In the genomic region with DNA sequence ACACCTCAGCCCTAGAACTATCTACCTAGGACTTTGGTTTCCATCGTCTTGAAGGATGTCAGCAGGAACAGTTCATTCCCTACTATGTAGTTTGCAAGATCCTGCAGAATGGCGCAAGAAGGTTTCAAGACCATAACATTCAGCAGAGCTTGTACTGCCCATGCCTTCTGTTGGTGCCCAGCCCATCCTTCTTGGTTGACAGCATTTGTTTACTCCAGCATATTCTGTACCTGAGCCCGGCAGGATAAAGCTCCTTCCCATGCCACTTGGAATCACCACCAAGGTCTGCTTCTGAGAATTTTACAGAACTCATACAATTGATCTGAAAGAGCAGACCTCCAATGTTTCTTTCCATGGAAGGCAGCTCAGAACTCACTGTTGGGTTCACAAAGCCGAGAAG, we compare ENCODE assay signal across 10 cellular contexts.
DNase-seq lines count a peak whose midpoint lies in the region; ATAC-seq and TF ChIP-seq lines count a peak whose summit lies in the region.
"Had no signal": no experiment of that assay in that cellular context is flagged by ENCODE, and none has a peak within 500 bp of the region (broad histone marks: within the 10 kb centered on the region; RNA-seq: fewer than 3 reads in every experiment).

No MANE protein-coding gene starts in this region.

- H3K4me1 Mint-ChIP-seq in CD4-positive, alpha-beta memory T cell, result peaks cover 61 to 98% (median 76%) of the 10 kb centered on the region in 4 donors
- H3K4me1 Mint-ChIP-seq in natural killer cell treated with Interleukin-12 subunit alpha and Interleukin-12 subunit beta and Interleukin-15 and Interleukin-18, amount 100 ng/mL, for 72 hours (ENCODE audit: low read depth in 2 of 2), result peaks cover 84 to 85% of the 10 kb centered on the region in 2 donors

- TF ChIP-seq CTCF in AG04449 (IDR thresholded peaks at IDR 0.05; ENCODE audit: insufficient read depth, low read length, missing control alignments) (no peak), ascending aorta (IDR thresholded peaks at IDR 0.05) (no peak)

- H3K27ac ChIP-seq in CD4-positive, alpha-beta memory T cell (ENCODE audit: low read depth, low read length), result peak overlapping the region; percentile 87
- peak overlapping the region; percentile 95 to 97 for H3K27ac ChIP-seq in ascending aorta

- H3K4me3 ChIP-seq in AG04449 (ENCODE audit: low read depth, low read length), result peak overlapping the region; percentile 67
- H3K4me3 ChIP-seq in CD4-positive, alpha-beta memory T cell (ENCODE audit: low read length in 2 of 2), result peak overlapping the region in 1 of 2 donors; percentile 18
- H3K4me3 ChIP-seq in ascending aorta, result peak overlapping the region; percentile 56 to 78

- POLR2A ChIA-PET in AG04449 (lab: Yijun Ruan, JAX), result interaction anchor here (1.7 kb wide), 1 partner anchor 10 kb away, joined by 5 read pairs; no protein-coding TSS in a partner anchor
- POLR2A ChIA-PET in CD4-positive, alpha-beta memory T cell (lab: Charles Lee; ENCODE audit: partially characterized antibody), result interaction anchor here (0.8 to 9.4 kb wide), 12 partner anchors 9 to 192 kb away, joined by 3 to 66 read pairs (median 4); no protein-coding TSS in a partner anchor

- intact Hi-C loops in CD4-positive, alpha-beta memory T cell (cut with micrococcal nuclease), result no loop called here
- intact Hi-C loops in ascending aorta (cut with DNase I) (loop anchor here (10.0 kb wide), 1 partner anchor 323 kb away; the partner anchor contains the start of gene ZNF365), posterior vena cava (cut with DNase I) (no loop called here)

- CTCF ChIA-PET in AG04449 (lab: Yijun Ruan, JAX), result interaction anchor here (1.3 to 1.7 kb wide), 2 partner anchors 193 to 196 kb away, joined by 4 to 7 read pairs; no protein-coding TSS in a partner anchor
- CTCF ChIA-PET in CD4-positive, alpha-beta memory T cell (lab: Charles Lee; ENCODE audit: partially characterized antibody), result interaction anchor here (1.0 to 3.3 kb wide), 6 partner anchors 9 to 193 kb away, joined by 3 to 45 read pairs (median 5); partner anchors contain the start of gene ARID5B

- H3K36me3 Mint-ChIP-seq in CD4-positive, alpha-beta memory T cell, result peaks cover 47 to 66% of the 10 kb centered on the region in 2 donors
- peaks cover 31% of the 10 kb centered on the region for H3K36me3 Mint-ChIP-seq in natural killer cell treated with Interleukin-12 subunit alpha and Interleukin-12 subunit beta and Interleukin-15 and Interleukin-18, amount 100 ng/mL, for 72 hours

- ATAC-seq in natural killer cell treated with Interleukin-12 subunit alpha and Interleukin-12 subunit beta and Interleukin-15 and Interleukin-18, amount 100 ng/mL, for 72 hours, result no peak
- ATAC-seq in HG03469 (IDR thresholded peaks at IDR 0.05; ENCODE audit: unreplicated experiment), result no peak

- H3K27me3 ChIP-seq in CD4-positive, alpha-beta memory T cell (ENCODE audit: insufficient read depth, low read length), result no peaks in the 10 kb centered on the region
- H3K27me3 ChIP-seq in ascending aorta, result no peaks in the 10 kb centered on the region

- peak overlapping the region; percentile 81 to 100 (median 94) for H3K27ac Mint-ChIP-seq in CD4-positive, alpha-beta memory T cell
- peak overlapping the region; percentile 90 to 92 for H3K27ac Mint-ChIP-seq in natural killer cell treated with Interleukin-12 subunit alpha and Interleukin-12 subunit beta and Interleukin-15 and Interleukin-18, amount 100 ng/mL, for 72 hours

- peak overlapping the region; percentile 22 to 93 (median 65) for H3K4me3 Mint-ChIP-seq in CD4-positive, alpha-beta memory T cell
- peak overlapping the region; percentile 82 for H3K4me3 Mint-ChIP-seq in natural killer cell treated with Interleukin-12 subunit alpha and Interleukin-12 subunit beta and Interleukin-15 and Interleukin-18, amount 100 ng/mL, for 72 hours

- no peaks in the 10 kb centered on the region for H3K9me3 ChIP-seq in CD4-positive, alpha-beta memory T cell (ENCODE audit: control insufficient read depth in 1 of 2, low read length in 2 of 2)
- no peaks in the 10 kb centered on the region for H3K9me3 ChIP-seq in ascending aorta

- DNase-seq in AG04449 (ENCODE audit: low read depth, low spot score), result no peak
- DNase-seq in CD4-positive, alpha-beta memory T cell, result no peak
- no peak for DNase-seq in ascending aorta (ENCODE audit: low spot score in 2 of 2)
- DNase-seq in natural killer cell treated with Interleukin-12 subunit alpha and Interleukin-12 subunit beta and Interleukin-15 and Interleukin-18, amount 100 ng/mL, for 72 hours (ENCODE audit: low spot score), result no peak
- DNase-seq in islet precursor cell, result no peak
- no peak for DNase-seq in NCI-H2107 (lab: John Stamatoyannopoulos, UW)
- DNase-seq in posterior vena cava (ENCODE audit: low spot score), result no peak
- DNase-seq: NCI-H1048, T-helper 9 cell had no signal

- H3K27me3 Mint-ChIP-seq in CD4-positive, alpha-beta memory T cell, result no peaks in the 10 kb centered on the region
- no peaks in the 10 kb centered on the region for H3K27me3 Mint-ChIP-seq in natural killer cell treated with Interleukin-12 subunit alpha and Interleukin-12 subunit beta and Interleukin-15 and Interleukin-18, amount 100 ng/mL, for 72 hours

- peaks cover 0 to 2% (median 0%) of the 10 kb centered on the region in 8 donors for H3K9me3 Mint-ChIP-seq in CD4-positive, alpha-beta memory T cell
- no peaks in the 10 kb centered on the region for H3K9me3 Mint-ChIP-seq in natural killer cell treated with Interleukin-12 subunit alpha and Interleukin-12 subunit beta and Interleukin-15 and Interleukin-18, amount 100 ng/mL, for 72 hours

- peaks cover 78% of the 10 kb centered on the region for H3K4me1 ChIP-seq in CD4-positive, alpha-beta memory T cell (ENCODE audit: insufficient read depth, low read length)
- H3K4me1 ChIP-seq in ascending aorta, result peaks cover 10 to 55% of the 10 kb centered on the region in 2 donors

- peaks cover 17% of the 10 kb centered on the region for H3K36me3 ChIP-seq in CD4-positive, alpha-beta memory T cell (ENCODE audit: insufficient read depth, low read length)
- peaks cover 21 to 50% of the 10 kb centered on the region in 2 donors for H3K36me3 ChIP-seq in ascending aorta
